Comparison of ENCODE assay signal across 21 cellular contexts in genomic region chr4:128283071-128283470, GRCh38. TPM values are rescaled to one million over a fixed set of nuclear protein-coding genes. Genes with fewer than 3 reads are reported as not detected.
DNase-seq lines count a peak whose midpoint lies in the region; ATAC-seq, FAIRE-seq and TF ChIP-seq lines count a peak whose summit lies in the region.
"Had no signal": no experiment of that assay in that cellular context is flagged by ENCODE, and none has a peak within 500 bp of the region (broad histone marks: within the 10 kb centered on the region; RNA-seq: fewer than 3 reads in every experiment).

No MANE protein-coding gene starts in this region.

- no peak overlapping the region for H3K4me3 ChIP-seq in liver (ENCODE audit: low read depth in 1 of 3, low read length in 3 of 3)
- no peak overlapping the region for H3K4me3 ChIP-seq in HepG2 (replicated peaks in 1 of 3; ENCODE audit: insufficient read depth in 1 of 3, low read depth in 2 of 3, low read length in 3 of 3)
- peak overlapping the region; percentile 10 for H3K4me3 ChIP-seq in endocrine pancreas (ENCODE audit: control insufficient read depth, insufficient read depth, low read length)
- H3K4me3 ChIP-seq in trophoblast cell (ENCODE audit: low read depth, low read length) = no peak overlapping the region
- H3K4me3 ChIP-seq: SJSA1 had no signal

- H3K4me2 ChIP-seq in HepG2 (ENCODE audit: low read depth, low read length) (no peak overlapping the region), trophoblast cell (ENCODE audit: low read length) (no peak overlapping the region)

- no TSS peak for BruUV-seq in HepG2 (replicated peaks; lab: Mats Ljungman, UMichigan)

- no peak overlapping the region for H3K18ac ChIP-seq in trophoblast cell (ENCODE audit: low read length)

- no peak overlapping the region for H3K14ac ChIP-seq in trophoblast cell (ENCODE audit: low read length)

- TF ChIP-seq CTCF in liver (IDR thresholded peaks at IDR 0.05; ENCODE audit: low read depth, low read length, missing input control) (no peak), HepG2 (CRISPR knock-in tag; IDR thresholded peaks at IDR 0.05) (no peak), GM10266 (IDR thresholded peaks at IDR 0.05; ENCODE audit: control insufficient read depth, insufficient read depth, low read depth, missing control alignments) (no peak)

- H3K79me2 ChIP-seq in HepG2 (ENCODE audit: insufficient read depth, low read length) (peaks cover 88% of the 10 kb centered on the region), trophoblast cell (ENCODE audit: control insufficient read depth, insufficient read depth, low read length, poor library complexity) (peaks cover 19% of the 10 kb centered on the region)

- no peaks in the 10 kb centered on the region for H3K9me3 Mint-ChIP-seq in activated T-helper 2 cell treated with anti-CD3 and anti-CD28 coated beads, Interferon-gamma antibody, Interleukin-2, Interleukin-4, amounts not matched to agents 10 μg/mL and 5 μg/mL and 100 μg/mL, durations not matched to agents 14 hours and 24 hours and 36 hours

- no peaks in the 10 kb centered on the region for H3K9me3 ChIP-seq in liver (ENCODE audit: control insufficient read depth in 4 of 4, low read length in 3 of 4)
- no peaks in the 10 kb centered on the region for H3K9me3 ChIP-seq in HepG2 (ENCODE audit: low read length)
- H3K9me3 ChIP-seq in endocrine pancreas (ENCODE audit: control insufficient read depth, low read length) = no peaks in the 10 kb centered on the region
- no peaks in the 10 kb centered on the region for H3K9me3 ChIP-seq in trophoblast cell (ENCODE audit: insufficient read depth, low read depth, low read length)
- H3K9me3 ChIP-seq: SJSA1 had no signal

- no peak overlapping the region for H4K91ac ChIP-seq in trophoblast cell (ENCODE audit: low read depth, low read length)

- H3K27ac ChIP-seq in liver (ENCODE audit: low read depth in 1 of 2, low read length in 2 of 2) (no peak overlapping the region), HepG2 (ENCODE audit: extremely low read length, insufficient read depth, low read length) (no peak overlapping the region), trophoblast cell (ENCODE audit: low read depth, low read length) (no peak overlapping the region)
- H3K27ac ChIP-seq: SJSA1 had no signal

- H4K20me1 ChIP-seq in HepG2 (ENCODE audit: insufficient read depth, low read length) = peaks cover 2% of the 10 kb centered on the region; the same call in 1 of the 2 replicates

- in situ Hi-C loops in HepG2 (cut with HindIII; ENCODE audit: extremely low pct_ligation_motif_present, low pct_unique_long_range_greater_than_20kb) = no loop called here

- no peak overlapping the region for H2BK5ac ChIP-seq in trophoblast cell (ENCODE audit: low read depth, low read length, poor library complexity)

- FAIRE-seq in HepG2 (lab: Jason Lieb, UNC) = no peak
- FAIRE-seq: G401.6, GM18507 had no signal

- no peak overlapping the region for H3K4me3 Mint-ChIP-seq in activated T-helper 2 cell treated with anti-CD3 and anti-CD28 coated beads, Interferon-gamma antibody, Interleukin-2, Interleukin-4, amounts not matched to agents 10 μg/mL and 5 μg/mL and 100 μg/mL, durations not matched to agents 14 hours and 24 hours and 36 hours (ENCODE audit: low read depth)

- ATAC-seq in HepG2 = no peak
- ATAC-seq: Right ventricle myocardium inferior had no signal

- peaks cover 11% of the 10 kb centered on the region for H3K79me1 ChIP-seq in trophoblast cell (ENCODE audit: low read length)

- TF ChIP-seq RAD21 in liver (IDR thresholded peaks at IDR 0.05) (no peak), HepG2 (CRISPR knock-in tag; IDR thresholded peaks at IDR 0.05) (no peak)

- H2AFZ ChIP-seq in HepG2 (ENCODE audit: low read length) = no peak overlapping the region
- no peak overlapping the region for H2AFZ ChIP-seq in trophoblast cell (ENCODE audit: insufficient read depth, low read length, poor library complexity)

- H4K8ac ChIP-seq in trophoblast cell (ENCODE audit: low read depth, low read length) = no peak overlapping the region

- H2BK120ac ChIP-seq in trophoblast cell (ENCODE audit: insufficient read depth, low read length, poor library complexity) = no peak overlapping the region

- H3K36me3 ChIP-seq in liver (ENCODE audit: control insufficient read depth in 4 of 4, insufficient read depth in 3 of 4, low read depth in 1 of 4, low read length in 3 of 4) (peaks cover 0 to 2% (median 0%) of the 10 kb centered on the region in 4 donors), HepG2 (replicated peaks in 1 of 2; ENCODE audit: control insufficient read depth in 1 of 2, insufficient read depth in 2 of 2, low read length in 2 of 2) (no peaks in the 10 kb centered on the region; a peak in 2 of 5 replicates), endocrine pancreas (ENCODE audit: control insufficient read depth, insufficient read depth, low read length) (no peaks in the 10 kb centered on the region), trophoblast cell (ENCODE audit: control insufficient read depth in 1 of 2, insufficient read depth in 2 of 2, low read length in 2 of 2) (peaks cover 1 to 3% of the 10 kb centered on the region in 2 experiments)

- 57% methylated on average over 2 of the region's 2 CpGs for WGBS in liver
- 98% methylated on average over 2 of the region's 2 CpGs for WGBS in HepG2 (ENCODE audit: low lambda C conversion rate)
- no CpG with 5 or more reads among the region's 2 CpGs for WGBS in trophoblast cell (ENCODE audit: extremely low coverage, insufficient coverage, insufficient read length)

- intact Hi-C loops in HepG2 (cut with micrococcal nuclease; ENCODE audit: unreplicated experiment) = loop anchor here (10.0 kb wide), 2 partner anchors 88 to 318 kb away; partner anchors contain the start of genes ABHD18 and MFSD8
- intact Hi-C loops in activated T-helper 2 cell treated with anti-CD3 and anti-CD28 coated beads, Interferon-gamma antibody, Interleukin-2, Interleukin-4, amounts not matched to agents 10 μg/mL and 5 μg/mL and 100 μg/mL, durations not matched to agents 14 hours and 24 hours and 36 hours (cut with micrococcal nuclease) = no loop called here

- no peaks in the 10 kb centered on the region for H3K27me3 Mint-ChIP-seq in activated T-helper 2 cell treated with anti-CD3 and anti-CD28 coated beads, Interferon-gamma antibody, Interleukin-2, Interleukin-4, amounts not matched to agents 10 μg/mL and 5 μg/mL and 100 μg/mL, durations not matched to agents 14 hours and 24 hours and 36 hours (ENCODE audit: low read depth)

- H3K9ac ChIP-seq in liver (ENCODE audit: low read depth in 1 of 2, low read length in 2 of 2) = no peak overlapping the region
- no peak overlapping the region for H3K9ac ChIP-seq in HepG2 (ENCODE audit: insufficient read depth, low read depth, low read length)
- no peak overlapping the region for H3K9ac ChIP-seq in endocrine pancreas (ENCODE audit: control insufficient read depth, insufficient read depth, low read length)
- no peak overlapping the region for H3K9ac ChIP-seq in trophoblast cell (ENCODE audit: low read length)

- no peaks in the 10 kb centered on the region for H3K27me3 ChIP-seq in liver (ENCODE audit: control insufficient read depth in 4 of 4, insufficient read depth in 4 of 4, low read length in 3 of 4)
- H3K27me3 ChIP-seq in HepG2 (ENCODE audit: control insufficient read depth in 1 of 2, insufficient read depth in 2 of 2, low read length in 2 of 2) = no peaks in the 10 kb centered on the region
- H3K27me3 ChIP-seq in endocrine pancreas (ENCODE audit: control insufficient read depth, insufficient read depth, low read length) = no peaks in the 10 kb centered on the region
- no peaks in the 10 kb centered on the region for H3K27me3 ChIP-seq in trophoblast cell (ENCODE audit: insufficient read depth, low read length)
- H3K27me3 ChIP-seq: SJSA1 had no signal

- peaks cover 4 to 59% (median 33%) of the 10 kb centered on the region in 4 donors for H3K4me1 ChIP-seq in liver (ENCODE audit: control insufficient read depth in 4 of 4, insufficient read depth in 4 of 4, low read length in 3 of 4)
- H3K4me1 ChIP-seq in HepG2 (ENCODE audit: insufficient read depth, low read length) = peaks cover 46% of the 10 kb centered on the region
- H3K4me1 ChIP-seq in endocrine pancreas (ENCODE audit: control insufficient read depth, insufficient read depth, low read length) = peaks cover 32% of the 10 kb centered on the region
- peaks cover 0 to 3% of the 10 kb centered on the region in 2 experiments for H3K4me1 ChIP-seq in trophoblast cell (ENCODE audit: control insufficient read depth in 1 of 2, insufficient read depth in 2 of 2, low read length in 2 of 2)

- H3K36me3 Mint-ChIP-seq in activated T-helper 2 cell treated with anti-CD3 and anti-CD28 coated beads, Interferon-gamma antibody, Interleukin-2, Interleukin-4, amounts not matched to agents 10 μg/mL and 5 μg/mL and 100 μg/mL, durations not matched to agents 14 hours and 24 hours and 36 hours (ENCODE audit: low read depth) = peaks cover 66% of the 10 kb centered on the region

- peak overlapping the region; percentile 89 for H3K4ac ChIP-seq in trophoblast cell (ENCODE audit: low read depth, low read length)

- CTCF ChIA-PET in HepG2 (lab: Yijun Ruan, JAX; ENCODE audit: low intra/inter-chr PET ratio, low total read pairs) = no interaction called here

- H3K4me1 Mint-ChIP-seq in activated T-helper 2 cell treated with anti-CD3 and anti-CD28 coated beads, Interferon-gamma antibody, Interleukin-2, Interleukin-4, amounts not matched to agents 10 μg/mL and 5 μg/mL and 100 μg/mL, durations not matched to agents 14 hours and 24 hours and 36 hours (ENCODE audit: low read depth) = peaks cover 41% of the 10 kb centered on the region

- no peak overlapping the region for H2AK5ac ChIP-seq in trophoblast cell (ENCODE audit: low read length)

- no peak for TF ChIP-seq EP300 in HepG2 (IDR thresholded peaks at IDR 0.05; ENCODE audit: low read depth in 2 of 2, low read length in 2 of 2)
- TF ChIP-seq EP300 in HepG2 (CRISPR knock-in tag; IDR thresholded peaks at IDR 0.05; ENCODE audit: borderline replicate concordance) = no peak

- H3K27ac Mint-ChIP-seq in activated T-helper 2 cell treated with anti-CD3 and anti-CD28 coated beads, Interferon-gamma antibody, Interleukin-2, Interleukin-4, amounts not matched to agents 10 μg/mL and 5 μg/mL and 100 μg/mL, durations not matched to agents 14 hours and 24 hours and 36 hours = no peak overlapping the region

- H3K23ac ChIP-seq in trophoblast cell (ENCODE audit: low read length) = no peak overlapping the region

- H2BK12ac ChIP-seq in trophoblast cell (ENCODE audit: low read length) = no peak overlapping the region

- TF ChIP-seq POLR2A in HepG2 (IDR thresholded peaks at IDR 0.05; ENCODE audit: insufficient read depth in 1 of 2, low read depth in 2 of 2, low read length in 2 of 2) = no peak

- no peak overlapping the region for H4K12ac ChIP-seq in trophoblast cell (ENCODE audit: low read depth, low read length)

- DNase-seq in HepG2 (ENCODE audit: low spot score) (no peak), trophoblast cell (no peak), GM10266 (ENCODE audit: extremely low spot score) (no peak), HuH-7 (ENCODE audit: low spot score) (no peak)
- no peak for DNase-seq in activated T-helper 2 cell treated with anti-CD3 and anti-CD28 coated beads, Interferon-gamma antibody, Interleukin-2, Interleukin-4, amounts not matched to agents 10 μg/mL and 5 μg/mL and 100 μg/mL, durations not matched to agents 14 hours and 24 hours and 36 hours (ENCODE audit: low spot score)
- no peak for DNase-seq in activated effector memory CD4-positive, alpha-beta T cell treated with anti-CD3 and anti-CD28 coated beads, Interleukin-2, amount 50 U/mL, for 16 hours
- DNase-seq: GOT3, HCEC 1CT, MM.1S, NCI-H1092, NCI-H1436, NCI-H187 treated with DMSO at 0.1 percent for 48 hours, NCI-H2107, NCI-H446 treated with DMSO at 0.1 percent for 48 hours, NCI-H526 treated with DMSO at 0.1 percent for 48 hours had no signal

- POLR2A ChIA-PET in HepG2 (lab: Yijun Ruan, JAX) = no interaction called here

RNA-seq across cellular contexts. Expression of gene PGRMC2, which starts 4.5 kb away (rescaled TPM):
- total RNA-seq in liver (10 to 100 TPM; 31.5 to 44.3 TPM), HepG2 (2016; rRNA removed; fragmentation: Illumina TruSeq; extraction: Trizol) (19.8 and 27.2 TPM in 2 replicates)
- polyA plus RNA-seq in liver (10 to 100 TPM; 28.9 to 32.8 TPM), HepG2 (2011; rRNA removed) (15.4 and 16.0 TPM in 2 replicates)
- total RNA-seq in HepG2 (2016; cell fraction: cytosol; rRNA removed; fragmentation: Illumina TruSeq; extraction: Trizol; ENCODE audit: low read depth) = 5.6 and 7.3 TPM in 2 replicates
- total RNA-seq in HepG2 (2016; cell fraction: insoluble cytoplasmic fraction; rRNA removed; fragmentation: Illumina TruSeq; extraction: Trizol) = 18.8 and 21.0 TPM in 2 replicates
- 22.0 and 23.6 TPM in 2 replicates for total RNA-seq in HepG2 (2016; cell fraction: membrane; rRNA removed; fragmentation: Illumina TruSeq; extraction: Trizol)
- 38.9 and 41.1 TPM in 2 replicates for total RNA-seq in HepG2 (2016; cell fraction: nucleus; rRNA removed; fragmentation: Illumina TruSeq; extraction: Trizol)
- 5.6 and 9.7 TPM in 2 replicates for polyA plus RNA-seq in HepG2 (2011; cell fraction: cytosol; rRNA removed)
- 3.3 and 5.9 TPM in 2 replicates for polyA plus RNA-seq in HepG2 (2011; cell fraction: nucleus; rRNA removed)
- 88.6 and 121 TPM in 2 replicates for polyA plus RNA-seq in HepG2 (2012)
- 16.7 and 17.1 TPM in 2 replicates for polyA plus RNA-seq in HepG2 (2016; cell fraction: cytosol; fragmentation: Illumina TruSeq; extraction: Trizol; ENCODE audit: low read depth)
- polyA plus RNA-seq in HepG2 (2016; cell fraction: insoluble cytoplasmic fraction; fragmentation: Illumina TruSeq; extraction: Trizol; ENCODE audit: low read depth) = 56.1 and 64.1 TPM in 2 replicates
- 31.4 and 36.4 TPM in 2 replicates for polyA plus RNA-seq in HepG2 (2016; cell fraction: membrane; fragmentation: Illumina TruSeq; extraction: Trizol; ENCODE audit: low read depth)
- 142 and 152 TPM in 2 replicates for polyA plus RNA-seq in HepG2 (2016; cell fraction: nucleus; fragmentation: Illumina TruSeq; extraction: Trizol; ENCODE audit: insufficient read depth, low read depth)
- polyA minus RNA-seq in HepG2 (2011; rRNA and poly(A)+ RNA removed; ENCODE audit: low replicate concordance) = 2.3 TPM in 2 replicates
- 9.8 and 11.8 TPM in 2 replicates for polyA minus RNA-seq in HepG2 (2011; cell fraction: cytosol; rRNA and poly(A)+ RNA removed)
- polyA minus RNA-seq in HepG2 (2011; cell fraction: nucleus; rRNA and poly(A)+ RNA removed) = 6.7 and 10.9 TPM in 2 replicates
- 223 and 226 TPM in 2 replicates for polyA plus RNA-seq in trophoblast cell (2013)
- 45.0 and 47.2 TPM in 2 replicates for total RNA-seq in activated T-helper 2 cell treated with anti-CD3 and anti-CD28 coated beads, Interferon-gamma antibody, Interleukin-2, Interleukin-4, amounts not matched to agents 10 μg/mL and 5 μg/mL and 100 μg/mL, durations not matched to agents 14 hours and 24 hours and 36 hours
